9 cellular contexts compared by ENCODE assay signal in the genomic region with DNA sequence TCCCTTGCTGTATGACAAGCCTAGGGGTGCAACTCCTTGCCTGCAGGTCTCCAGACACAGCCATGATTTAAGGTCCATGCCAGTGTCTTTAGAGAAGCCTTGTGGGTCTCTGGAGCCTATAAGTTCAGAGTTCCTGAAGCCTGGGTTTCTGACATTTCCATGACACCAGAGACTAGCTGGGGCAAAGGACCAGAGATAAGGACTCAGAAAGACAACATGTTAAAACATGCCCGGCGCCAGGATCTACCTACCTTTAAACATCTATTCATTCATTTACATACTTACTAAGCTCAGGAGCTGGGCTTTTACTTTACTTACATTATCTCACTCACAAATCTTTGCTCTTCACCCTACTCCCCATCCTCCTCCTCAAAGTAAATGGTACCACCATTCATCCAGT. TPM values are rescaled to one million over a fixed set of nuclear protein-coding genes. Genes with fewer than 3 reads are reported as not detected.
DNase-seq lines count a peak whose midpoint lies in the region; ATAC-seq and TF ChIP-seq lines count a peak whose summit lies in the region.
"Had no signal": no experiment of that assay in that cellular context is flagged by ENCODE, and none has a peak within 500 bp of the region (broad histone marks: within the 10 kb centered on the region; RNA-seq: fewer than 3 reads in every experiment).

No MANE protein-coding gene starts in this region.

- H3K4me2 ChIP-seq in smooth muscle cell: peak overlapping the region; percentile 88

- in situ Hi-C loops in GM13976 (cut with MboI; ENCODE audit: low sequenced_read_pairs, unreplicated experiment): no loop called here

- TF ChIP-seq CTCF in fibroblast of villous mesenchyme (IDR thresholded peaks at IDR 0.05; ENCODE audit: insufficient read depth, low read depth, low read length) (no peak), smooth muscle cell (IDR thresholded peaks at IDR 0.05; ENCODE audit: borderline replicate concordance, insufficient read depth, poor library complexity, severe bottlenecking) (no peak), GM13976 (IDR thresholded peaks at IDR 0.05; ENCODE audit: borderline replicate concordance, control extremely low read depth, extremely low read depth, insufficient read depth, missing control alignments) (no peak)

- 92% methylated on average over 2 of the region's 2 CpGs for WGBS in smooth muscle cell (ENCODE audit: low lambda C conversion rate)

- peaks cover 5% of the 10 kb centered on the region for H3K36me3 ChIP-seq in smooth muscle cell (ENCODE audit: low read depth)

- H3K36me3 Mint-ChIP-seq in activated CD8-positive, alpha-beta memory T cell treated with anti-CD3 and anti-CD28 coated beads, Interleukin-2, amount 10 ng/mL, durations not matched to agents 7 days and 5 days: peaks cover 42% of the 10 kb centered on the region
- H3K36me3 Mint-ChIP-seq in T-cell: peaks cover 38% of the 10 kb centered on the region

- H3K27me3 Mint-ChIP-seq in activated CD8-positive, alpha-beta memory T cell treated with anti-CD3 and anti-CD28 coated beads, Interleukin-2, amount 10 ng/mL, durations not matched to agents 7 days and 5 days: no peaks in the 10 kb centered on the region
- H3K27me3 Mint-ChIP-seq in T-cell: no peaks in the 10 kb centered on the region

- peaks cover 11% of the 10 kb centered on the region for H3K4me1 ChIP-seq in smooth muscle cell (ENCODE audit: low read depth)

- H3K9me3 ChIP-seq in smooth muscle cell (replicated peaks; ENCODE audit: low read depth): no peaks in the 10 kb centered on the region

- no peaks in the 10 kb centered on the region for H3K27me3 ChIP-seq in smooth muscle cell (ENCODE audit: low read depth)

- peak overlapping the region; percentile 99 for H3K27ac Mint-ChIP-seq in activated CD8-positive, alpha-beta memory T cell treated with anti-CD3 and anti-CD28 coated beads, Interleukin-2, amount 10 ng/mL, durations not matched to agents 7 days and 5 days
- peak overlapping the region in 1 of 2 donors; percentile 24 for H3K27ac Mint-ChIP-seq in T-cell

- H3K9ac ChIP-seq in smooth muscle cell (ENCODE audit: low read depth): no peak overlapping the region

- H3K4me1 Mint-ChIP-seq in activated CD8-positive, alpha-beta memory T cell treated with anti-CD3 and anti-CD28 coated beads, Interleukin-2, amount 10 ng/mL, durations not matched to agents 7 days and 5 days: peaks cover 32% of the 10 kb centered on the region
- peaks cover 22 to 33% (median 30%) of the 10 kb centered on the region in 3 donors for H3K4me1 Mint-ChIP-seq in T-cell

- peak overlapping the region; percentile 94 for H3K4me3 ChIP-seq in fibroblast of villous mesenchyme (ENCODE audit: low read depth, low read length)
- no peak overlapping the region for H3K4me3 ChIP-seq in smooth muscle cell

- peak overlapping the region; percentile 48 for H3K27ac ChIP-seq in smooth muscle cell (ENCODE audit: low read depth)

- H3K4me3 Mint-ChIP-seq in activated CD8-positive, alpha-beta memory T cell treated with anti-CD3 and anti-CD28 coated beads, Interleukin-2, amount 10 ng/mL, durations not matched to agents 7 days and 5 days: peak overlapping the region; percentile 94
- H3K4me3 Mint-ChIP-seq in T-cell: peak overlapping the region; percentile 91 to 99 (median 99)

- no peaks in the 10 kb centered on the region for H4K20me1 ChIP-seq in smooth muscle cell (ENCODE audit: low read depth)

- no peak overlapping the region for H2AFZ ChIP-seq in smooth muscle cell (ENCODE audit: low read depth)

- peaks cover 15% of the 10 kb centered on the region for H3K79me2 ChIP-seq in smooth muscle cell (ENCODE audit: low read depth)

- CTCF ChIA-PET in activated CD8-positive, alpha-beta memory T cell treated with anti-CD3 and anti-CD28 coated beads, Interleukin-2, amount 10 ng/mL, durations not matched to agents 7 days and 5 days (lab: Charles Lee): interaction anchor here (1.2 to 7.8 kb wide), 5 partner anchors 10 to 375 kb away, joined by 3 to 64 read pairs (median 3); partner anchors contain the start of gene LRRC59
- CTCF ChIA-PET in T-cell (lab: Charles Lee): interaction anchor here (0.6 to 2.7 kb wide), 4 partner anchors 9 to 52 kb away, joined by 3 to 10 read pairs (median 8); partner anchors contain the start of gene LRRC59 (in 1 of the 2)

- no peaks in the 10 kb centered on the region for H3F3A ChIP-seq in smooth muscle cell (ENCODE audit: low read depth)

- no peak for ATAC-seq in activated CD8-positive, alpha-beta memory T cell treated with anti-CD3 and anti-CD28 coated beads, Interleukin-2, amount 10 ng/mL, durations not matched to agents 7 days and 5 days
- ATAC-seq in T-cell (replicated peaks in 1 of 4) (no peak), HG03139 (IDR thresholded peaks at IDR 0.05; ENCODE audit: unreplicated experiment) (no peak)

- POLR2A ChIA-PET in T-cell (lab: Charles Lee): interaction anchor here (0.6 to 0.8 kb wide), 2 partner anchors 492 to 560 kb away, joined by 4 to 7 read pairs; no protein-coding TSS in a partner anchor

- DNase-seq in activated CD8-positive, alpha-beta memory T cell treated with anti-CD3 and anti-CD28 coated beads, Interleukin-2, amount 10 ng/mL, durations not matched to agents 7 days and 5 days: no peak
- no peak for DNase-seq in activated CD8-positive, alpha-beta memory T cell treated with anti-CD3 and anti-CD28 coated beads, Interleukin-2, amount 50 U/mL, for 4 hours
- DNase-seq in T-cell (no peak), fibroblast of villous mesenchyme (ENCODE audit: low read depth) (no peak), smooth muscle cell (lab: John Stamatoyannopoulos, UW; ENCODE audit: unreplicated experiment) (no peak), GM13976 (ENCODE audit: low spot score) (no peak), NCI-H2171 (lab: John Stamatoyannopoulos, UW) (no peak)
- DNase-seq: midbrain had no signal

- no peaks in the 10 kb centered on the region for H3K9me3 Mint-ChIP-seq in activated CD8-positive, alpha-beta memory T cell treated with anti-CD3 and anti-CD28 coated beads, Interleukin-2, amount 10 ng/mL, durations not matched to agents 7 days and 5 days (ENCODE audit: low read depth)
- no peaks in the 10 kb centered on the region for H3K9me3 Mint-ChIP-seq in T-cell

RNA-seq across cellular contexts. Expression of gene MRPL27, which starts 1.5 kb away (rescaled TPM):
- total RNA-seq in activated CD8-positive, alpha-beta memory T cell treated with anti-CD3 and anti-CD28 coated beads, Interleukin-2, amount 10 ng/mL, durations not matched to agents 7 days and 5 days: 10 to 100 TPM; 65.7 to 81.8 TPM
- total RNA-seq in T-cell (10 to 100 TPM; 26.0 to 35.0 (median 31.2) TPM), fibroblast of villous mesenchyme (55.7 and 63.0 TPM in 2 replicates), smooth muscle cell (62.8 and 69.8 TPM in 2 replicates)
- polyA plus RNA-seq in smooth muscle cell: 130 and 138 TPM in 2 replicates

RNA-seq across cellular contexts. Expression of gene EME1, which starts 1.5 kb away (rescaled TPM):
- total RNA-seq in activated CD8-positive, alpha-beta memory T cell treated with anti-CD3 and anti-CD28 coated beads, Interleukin-2, amount 10 ng/mL, durations not matched to agents 7 days and 5 days: 10 to 100 TPM; 34.0 to 40.8 TPM
- total RNA-seq in T-cell: 1 to 10 TPM in 4 of 5 donors, under 1 TPM in 1; 0.75 to 2.1 (median 1.4) TPM
- total RNA-seq in fibroblast of villous mesenchyme: 4.5 and 4.7 TPM in 2 replicates
- total RNA-seq in smooth muscle cell: 4.6 and 8.2 TPM in 2 replicates
- 9.6 and 12.9 TPM in 2 replicates for polyA plus RNA-seq in smooth muscle cell

RNA-seq across cellular contexts. Expression of gene XYLT2, which starts 25.6 kb away (rescaled TPM):
- 10 to 100 TPM; 33.1 to 38.2 TPM for total RNA-seq in activated CD8-positive, alpha-beta memory T cell treated with anti-CD3 and anti-CD28 coated beads, Interleukin-2, amount 10 ng/mL, durations not matched to agents 7 days and 5 days
- 10 to 100 TPM; 20.4 to 44.4 (median 40.8) TPM for total RNA-seq in T-cell
- total RNA-seq in fibroblast of villous mesenchyme: 53.5 and 60.5 TPM in 2 replicates
- total RNA-seq in smooth muscle cell: 33.2 and 34.3 TPM in 2 replicates
- 32.3 and 41.4 TPM in 2 replicates for polyA plus RNA-seq in smooth muscle cell

RNA-seq across cellular contexts. Expression of gene LRRC59, which starts 25.8 kb away (rescaled TPM):
- total RNA-seq in activated CD8-positive, alpha-beta memory T cell treated with anti-CD3 and anti-CD28 coated beads, Interleukin-2, amount 10 ng/mL, durations not matched to agents 7 days and 5 days: 10 to 100 TPM; 71.5 to 82.6 TPM
- total RNA-seq in T-cell (10 to 100 TPM; 29.4 to 41.7 (median 33.1) TPM), fibroblast of villous mesenchyme (181 and 191 TPM in 2 replicates), smooth muscle cell (160 and 164 TPM in 2 replicates)
- 139 and 161 TPM in 2 replicates for polyA plus RNA-seq in smooth muscle cell

RNA-seq across cellular contexts. Expression of gene ACSF2, which starts 54.5 kb away (rescaled TPM):
- total RNA-seq in activated CD8-positive, alpha-beta memory T cell treated with anti-CD3 and anti-CD28 coated beads, Interleukin-2, amount 10 ng/mL, durations not matched to agents 7 days and 5 days: 10 to 100 TPM; 34.6 to 49.4 TPM
- total RNA-seq in T-cell: 10 to 100 TPM; 17.7 to 26.4 (median 21.3) TPM
- 18.1 and 20.3 TPM in 2 replicates for total RNA-seq in fibroblast of villous mesenchyme
- 16.8 and 18.6 TPM in 2 replicates for total RNA-seq in smooth muscle cell
- 13.7 and 21.3 TPM in 2 replicates for polyA plus RNA-seq in smooth muscle cell
